Comparison of ENCODE assay signal across 1 cellular context in the genomic region with DNA sequence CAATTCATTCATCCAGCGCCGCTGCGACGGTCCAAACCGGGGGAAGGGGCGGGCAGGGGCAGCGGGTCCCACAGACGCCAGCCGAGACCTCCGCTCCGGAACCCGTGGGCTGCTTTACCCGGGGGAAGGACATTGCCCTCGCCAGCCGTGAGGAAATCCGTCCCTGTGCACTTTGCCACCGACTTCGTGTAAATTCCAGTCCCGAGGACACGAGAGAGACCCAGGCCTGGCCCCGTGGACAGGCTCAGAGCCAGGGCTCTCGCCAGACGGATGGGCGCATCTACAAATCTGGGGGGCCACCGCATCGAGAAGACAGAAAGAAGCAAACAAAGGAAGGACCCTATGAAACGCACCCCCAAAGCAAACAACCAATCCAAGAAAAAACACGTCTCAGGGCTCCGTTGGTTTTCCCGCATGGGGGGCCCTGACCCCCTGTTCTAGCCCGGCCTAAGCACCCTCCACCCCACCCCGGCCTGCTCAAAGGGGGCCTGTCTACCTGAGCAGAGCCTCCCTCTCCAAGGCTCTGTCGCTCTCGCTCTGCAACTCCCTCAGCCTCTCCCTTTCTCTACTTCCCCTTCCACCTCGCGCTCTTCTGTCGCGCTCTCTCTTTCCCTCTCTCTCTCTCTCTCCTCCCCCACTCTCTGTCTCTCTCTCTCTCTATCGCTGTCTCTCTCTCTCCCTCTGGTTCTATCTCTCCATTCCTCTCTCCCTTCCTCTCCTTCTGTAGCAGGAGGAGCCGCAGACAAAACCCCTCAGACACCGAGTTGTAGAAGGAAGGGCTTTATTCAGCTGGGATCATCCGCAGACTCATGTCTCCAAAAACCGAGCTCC.
TF ChIP-seq lines count a peak whose summit lies in the region.

No MANE protein-coding gene starts in this region.

TF ChIP-seq in neural cell, 6 proteins besides CTCF, POLR2A, EP300 and RAD21 (continued from another document):
- TF ChIP-seq, protein P1, sequence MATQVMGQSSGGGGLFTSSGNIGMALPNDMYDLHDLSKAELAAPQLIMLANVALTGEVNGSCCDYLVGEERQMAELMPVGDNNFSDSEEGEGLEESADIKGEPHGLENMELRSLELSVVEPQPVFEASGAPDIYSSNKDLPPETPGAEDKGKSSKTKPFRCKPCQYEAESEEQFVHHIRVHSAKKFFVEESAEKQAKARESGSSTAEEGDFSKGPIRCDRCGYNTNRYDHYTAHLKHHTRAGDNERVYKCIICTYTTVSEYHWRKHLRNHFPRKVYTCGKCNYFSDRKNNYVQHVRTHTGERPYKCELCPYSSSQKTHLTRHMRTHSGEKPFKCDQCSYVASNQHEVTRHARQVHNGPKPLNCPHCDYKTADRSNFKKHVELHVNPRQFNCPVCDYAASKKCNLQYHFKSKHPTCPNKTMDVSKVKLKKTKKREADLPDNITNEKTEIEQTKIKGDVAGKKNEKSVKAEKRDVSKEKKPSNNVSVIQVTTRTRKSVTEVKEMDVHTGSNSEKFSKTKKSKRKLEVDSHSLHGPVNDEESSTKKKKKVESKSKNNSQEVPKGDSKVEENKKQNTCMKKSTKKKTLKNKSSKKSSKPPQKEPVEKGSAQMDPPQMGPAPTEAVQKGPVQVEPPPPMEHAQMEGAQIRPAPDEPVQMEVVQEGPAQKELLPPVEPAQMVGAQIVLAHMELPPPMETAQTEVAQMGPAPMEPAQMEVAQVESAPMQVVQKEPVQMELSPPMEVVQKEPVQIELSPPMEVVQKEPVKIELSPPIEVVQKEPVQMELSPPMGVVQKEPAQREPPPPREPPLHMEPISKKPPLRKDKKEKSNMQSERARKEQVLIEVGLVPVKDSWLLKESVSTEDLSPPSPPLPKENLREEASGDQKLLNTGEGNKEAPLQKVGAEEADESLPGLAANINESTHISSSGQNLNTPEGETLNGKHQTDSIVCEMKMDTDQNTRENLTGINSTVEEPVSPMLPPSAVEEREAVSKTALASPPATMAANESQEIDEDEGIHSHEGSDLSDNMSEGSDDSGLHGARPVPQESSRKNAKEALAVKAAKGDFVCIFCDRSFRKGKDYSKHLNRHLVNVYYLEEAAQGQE (IDR thresholded peaks at IDR 0.05; ENCODE audit: borderline replicate concordance) = no peak
